8 cellular contexts compared by ENCODE assay signal in genomic region chr16:75464130-75464918, GRCh38. TPM values are rescaled to one million over a fixed set of nuclear protein-coding genes. Genes with fewer than 3 reads are reported as not detected.
DNase-seq lines count a peak whose midpoint lies in the region; ATAC-seq, FAIRE-seq and TF ChIP-seq lines count a peak whose summit lies in the region.

A gene with protein sequence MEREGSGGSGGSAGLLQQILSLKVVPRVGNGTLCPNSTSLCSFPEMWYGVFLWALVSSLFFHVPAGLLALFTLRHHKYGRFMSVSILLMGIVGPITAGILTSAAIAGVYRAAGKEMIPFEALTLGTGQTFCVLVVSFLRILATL (minus strand): TSS chr16:75464689. CDS start chr16:75464600, 89 bp downstream.

- peak; percentile 97 for FAIRE-seq in HTR-8/SVneo (lab: Jason Lieb, UNC)

- ATAC-seq in GM21367 (IDR thresholded peaks at IDR 0.05; ENCODE audit: unreplicated experiment), result peak; percentile 94
- peak; percentile 86 for ATAC-seq in effector memory CD8-positive, alpha-beta T cell (replicated peaks)
- ATAC-seq in memory B cell (ENCODE audit: low read depth), result peak; percentile 89

- no peaks in the 10 kb centered on the region for H3K9me3 Mint-ChIP-seq in Calu3 (ENCODE audit: low read depth, unreplicated experiment)
- H3K9me3 Mint-ChIP-seq in effector memory CD8-positive, alpha-beta T cell, result no peaks in the 10 kb centered on the region
- no peaks in the 10 kb centered on the region for H3K9me3 Mint-ChIP-seq in memory B cell

- H3K36me3 Mint-ChIP-seq in Calu3 (ENCODE audit: insufficient read depth, unreplicated experiment), result peaks cover 36% of the 10 kb centered on the region
- peaks cover 33% of the 10 kb centered on the region for H3K36me3 Mint-ChIP-seq in effector memory CD8-positive, alpha-beta T cell (ENCODE audit: insufficient read depth)
- peaks cover 5% of the 10 kb centered on the region for H3K36me3 Mint-ChIP-seq in memory B cell

- no TSS peak for BruUV-seq in Calu3 (replicated peaks; lab: Mats Ljungman, UMichigan)

- DNase-seq in Calu3 (peak; percentile 100), HTR-8/SVneo (ENCODE audit: insufficient read length, low spot score) (peak; percentile 99), NOMO-1 treated with DMSO at 0.1 percent for 48 hours (lab: John Stamatoyannopoulos, UW; ENCODE audit: unreplicated experiment) (peak; percentile 98), memory B cell (ENCODE audit: low spot score in 2 of 2) (peak; percentile 98 to 99)
- DNase-seq in activated CD8-positive, alpha-beta memory T cell treated with anti-CD3 and anti-CD28 coated beads for 4 hours (ENCODE audit: low read depth in 2 of 2), result peak; percentile 94 to 97
- DNase-seq in effector memory CD8-positive, alpha-beta T cell, result peak; percentile 97 to 99 (median 99)
- peak; percentile 99 for DNase-seq in stimulated activated CD8-positive, alpha-beta memory T cell treated with anti-CD3 and anti-CD28 coated beads, Interleukin-12 subunit alpha, Interleukin-12 subunit beta, amount 100 ng/mL, for 24 hours (ENCODE audit: extremely low read depth)

- H3K27me3 Mint-ChIP-seq in Calu3 (ENCODE audit: unreplicated experiment), result no peaks in the 10 kb centered on the region
- no peaks in the 10 kb centered on the region for H3K27me3 Mint-ChIP-seq in effector memory CD8-positive, alpha-beta T cell
- no peaks in the 10 kb centered on the region for H3K27me3 Mint-ChIP-seq in memory B cell

- TF ChIP-seq CTCF in Calu3 (IDR thresholded peaks at IDR 0.05; ENCODE audit: unreplicated experiment), result peak; percentile 100

- intact Hi-C loops in Calu3 (cut with micrococcal nuclease; ENCODE audit: unreplicated experiment), result loop anchor here (5.0 kb wide), 2 partner anchors 158 to 267 kb away; partner anchors contain the start of gene ADAT1

- peak within 1 kb of the TSS; percentile 83 for H3K27ac Mint-ChIP-seq in Calu3 (ENCODE audit: unreplicated experiment)
- peak within 1 kb of the TSS; percentile 95 for H3K27ac Mint-ChIP-seq in effector memory CD8-positive, alpha-beta T cell
- peak within 1 kb of the TSS; percentile 92 for H3K27ac Mint-ChIP-seq in memory B cell

- peak within 1 kb of the TSS; percentile 93 for H3K4me3 Mint-ChIP-seq in Calu3 (ENCODE audit: low read depth, unreplicated experiment)
- peak within 1 kb of the TSS; percentile 92 to 96 for H3K4me3 Mint-ChIP-seq in effector memory CD8-positive, alpha-beta T cell
- peak within 1 kb of the TSS; percentile 88 for H3K4me3 Mint-ChIP-seq in memory B cell

- H3K4me1 Mint-ChIP-seq in Calu3 (ENCODE audit: low read depth, unreplicated experiment), result peaks cover 45% of the 10 kb centered on the region
- peaks cover 29 to 42% of the 10 kb centered on the region in 2 donors for H3K4me1 Mint-ChIP-seq in effector memory CD8-positive, alpha-beta T cell (ENCODE audit: low read depth in 2 of 2)
- H3K4me1 Mint-ChIP-seq in memory B cell, result peaks cover 19% of the 10 kb centered on the region

- CTCF ChIA-PET in Calu3 (lab: Charles Lee), result interaction anchor here (0.7 to 2.4 kb wide), 7 partner anchors 11 to 265 kb away, joined by 3 to 13 read pairs (median 4); partner anchors contain the start of gene CFDP1

RNA-seq across cellular contexts. Expression of the gene that starts here (rescaled TPM):
- 48.4 and 52.5 TPM in 2 replicates for total RNA-seq in Calu3 (2022)

Comparison
In these comparisons a context has a peak if more than half of its experiments do, and no peak if none do; other contexts are left out.
1. Peak in every context shown above with its lines: DNase-seq and ATAC-seq.